Comparison of ENCODE assay signal across 14 cellular contexts in genomic region chr4:67659065-67659464, GRCh38. TPM values are rescaled to one million over a fixed set of nuclear protein-coding genes. Genes with fewer than 3 reads are reported as not detected.
A peak's percentile ranks its signal among the peaks of the same experiment; 100 is the strongest.
DNase-seq lines count a peak whose midpoint lies in the region; ATAC-seq lines count a peak whose summit lies in the region.
"Had no signal": no experiment of that assay in that cellular context is flagged by ENCODE, and none has a peak within 500 bp of the region (broad histone marks: within the 10 kb centered on the region; RNA-seq: fewer than 3 reads in every experiment).

No MANE protein-coding gene starts in this region.

- peak in 1 of 2 donors; percentile 24 for ATAC-seq in activated T-cell treated with anti-CD3 and anti-CD28 coated beads, Interleukin-2, amount 50 U/mL, for 72 hours (replicated peaks in 1 of 2)
- peak; percentile 60 for ATAC-seq in stimulated activated naive CD8-positive, alpha-beta T cell treated with anti-CD3 and anti-CD28 coated beads, Interleukin-15, amount 100 ng/mL, for 72 hours
- no peak for ATAC-seq in stimulated activated naive CD8-positive, alpha-beta T cell treated with anti-CD3 and anti-CD28 coated beads, Interleukin-15, Interleukin-2, amounts not matched to agents 100 U/mL and 50 U/mL, for 24 hours
- peak; percentile 40 for ATAC-seq in stimulated activated effector memory CD8-positive, alpha-beta T cell treated with anti-CD3 and anti-CD28 coated beads, Interleukin-12 subunit alpha, Interleukin-12 subunit beta, amount 100 ng/mL, for 72 hours
- ATAC-seq: GM23338 had no signal

- H3K27me3 Mint-ChIP-seq in activated T-cell treated with anti-CD3 and anti-CD28 coated beads, Interleukin-2, amount 50 U/mL, for 72 hours (ENCODE audit: low read depth), result no peaks in the 10 kb centered on the region
- H3K27me3 Mint-ChIP-seq in stimulated activated naive CD8-positive, alpha-beta T cell treated with anti-CD3 and anti-CD28 coated beads, Interleukin-15, amount 100 ng/mL, for 72 hours, result no peaks in the 10 kb centered on the region
- H3K27me3 Mint-ChIP-seq: CD4-positive, CD25-positive, alpha-beta regulatory T cell had no signal

- no peak overlapping the region for H3K4me3 Mint-ChIP-seq in activated T-cell treated with anti-CD3 and anti-CD28 coated beads, Interleukin-2, amount 50 U/mL, for 72 hours
- H3K4me3 Mint-ChIP-seq in stimulated activated naive CD8-positive, alpha-beta T cell treated with anti-CD3 and anti-CD28 coated beads, Interleukin-15, amount 100 ng/mL, for 72 hours, result no peak overlapping the region
- H3K4me3 Mint-ChIP-seq in stimulated activated effector memory CD8-positive, alpha-beta T cell treated with anti-CD3 and anti-CD28 coated beads, Interleukin-12 subunit alpha, Interleukin-12 subunit beta, amount 100 ng/mL, for 72 hours, result no peak overlapping the region
- H3K4me3 Mint-ChIP-seq: CD4-positive, CD25-positive, alpha-beta regulatory T cell; GM23338; H9 had no signal

- peak; percentile 9 for DNase-seq in activated CD4-positive, alpha-beta T cell treated with anti-CD3 and anti-CD28 coated beads for 48 hours
- no peak for DNase-seq in activated CD4-positive, alpha-beta T cell treated with anti-CD3 and anti-CD28 coated beads for 4 hours
- DNase-seq in activated T-cell treated with anti-CD3 and anti-CD28 coated beads, Interleukin-2, amount 50 U/mL, for 72 hours, result no peak
- no peak for DNase-seq in activated T-cell treated with anti-CD3 and anti-CD28 coated beads, Interleukin-2, amount 50 U/mL, for 1 hour
- DNase-seq in stimulated activated naive CD8-positive, alpha-beta T cell treated with anti-CD3 and anti-CD28 coated beads, Interleukin-15, amount 100 ng/mL, for 72 hours, result peak in 1 of 2 donors; percentile 15
- no peak for DNase-seq in stimulated activated naive CD8-positive, alpha-beta T cell treated with anti-CD3 and anti-CD28 coated beads, Interleukin-15, Interleukin-2, amounts not matched to agents 100 U/mL and 50 U/mL, for 24 hours
- DNase-seq in stimulated activated effector memory CD8-positive, alpha-beta T cell treated with anti-CD3 and anti-CD28 coated beads, Interleukin-12 subunit alpha, Interleukin-12 subunit beta, amount 100 ng/mL, for 72 hours (ENCODE audit: low spot score in 2 of 2), result no peak
- DNase-seq in H4 (ENCODE audit: low spot score), result no peak
- DNase-seq: ACHN; CD4-positive, CD25-positive, alpha-beta regulatory T cell; DMS53; GF-D8; H9 had no signal

- H3K9me3 Mint-ChIP-seq in activated T-cell treated with anti-CD3 and anti-CD28 coated beads, Interleukin-2, amount 50 U/mL, for 72 hours, result peaks cover 7 to 14% of the 10 kb centered on the region in 2 donors
- peaks cover 22 to 28% of the 10 kb centered on the region in 2 donors for H3K9me3 Mint-ChIP-seq in stimulated activated naive CD8-positive, alpha-beta T cell treated with anti-CD3 and anti-CD28 coated beads, Interleukin-15, amount 100 ng/mL, for 72 hours
- peaks cover 3% of the 10 kb centered on the region for H3K9me3 Mint-ChIP-seq in stimulated activated effector memory CD8-positive, alpha-beta T cell treated with anti-CD3 and anti-CD28 coated beads, Interleukin-12 subunit alpha, Interleukin-12 subunit beta, amount 100 ng/mL, for 72 hours

- H3K4me1 Mint-ChIP-seq in activated T-cell treated with anti-CD3 and anti-CD28 coated beads, Interleukin-2, amount 50 U/mL, for 72 hours (ENCODE audit: low read depth), result peaks cover 32% of the 10 kb centered on the region
- H3K4me1 Mint-ChIP-seq in stimulated activated naive CD8-positive, alpha-beta T cell treated with anti-CD3 and anti-CD28 coated beads, Interleukin-15, amount 100 ng/mL, for 72 hours, result peaks cover 23% of the 10 kb centered on the region
- H3K4me1 Mint-ChIP-seq in stimulated activated effector memory CD8-positive, alpha-beta T cell treated with anti-CD3 and anti-CD28 coated beads, Interleukin-12 subunit alpha, Interleukin-12 subunit beta, amount 100 ng/mL, for 72 hours, result peaks cover 26% of the 10 kb centered on the region
- H3K4me1 Mint-ChIP-seq: GM23338, H9 had no signal

- H3K27ac Mint-ChIP-seq in activated T-cell treated with anti-CD3 and anti-CD28 coated beads, Interleukin-2, amount 50 U/mL, for 72 hours, result peak overlapping the region; percentile 84
- H3K27ac Mint-ChIP-seq in stimulated activated naive CD8-positive, alpha-beta T cell treated with anti-CD3 and anti-CD28 coated beads, Interleukin-15, amount 100 ng/mL, for 72 hours, result peak overlapping the region in 1 of 2 donors; percentile 69
- H3K27ac Mint-ChIP-seq in stimulated activated effector memory CD8-positive, alpha-beta T cell treated with anti-CD3 and anti-CD28 coated beads, Interleukin-12 subunit alpha, Interleukin-12 subunit beta, amount 100 ng/mL, for 72 hours, result no peak overlapping the region
- H3K27ac Mint-ChIP-seq: CD4-positive, CD25-positive, alpha-beta regulatory T cell; GM23338; H9 had no signal

- H3K36me3 Mint-ChIP-seq in activated T-cell treated with anti-CD3 and anti-CD28 coated beads, Interleukin-2, amount 50 U/mL, for 72 hours (ENCODE audit: insufficient read depth in 2 of 2), result peaks cover 42 to 61% of the 10 kb centered on the region in 2 donors
- peaks cover 91% of the 10 kb centered on the region for H3K36me3 Mint-ChIP-seq in stimulated activated effector memory CD8-positive, alpha-beta T cell treated with anti-CD3 and anti-CD28 coated beads, Interleukin-12 subunit alpha, Interleukin-12 subunit beta, amount 100 ng/mL, for 72 hours

RNA-seq across cellular contexts. Expression of gene UBA6, which starts 41.9 kb away (rescaled TPM):
- 10 to 100 TPM; 88.4 to 98.6 TPM for total RNA-seq in activated T-cell treated with anti-CD3 and anti-CD28 coated beads, Interleukin-2, amount 50 U/mL, for 72 hours
- 85.9 and 123 TPM in 2 replicates for total RNA-seq in H4 (2014; rRNA removed; shearing (Covaris generic))
